ENCODE assay signal across 1 cellular context in the genomic region with DNA sequence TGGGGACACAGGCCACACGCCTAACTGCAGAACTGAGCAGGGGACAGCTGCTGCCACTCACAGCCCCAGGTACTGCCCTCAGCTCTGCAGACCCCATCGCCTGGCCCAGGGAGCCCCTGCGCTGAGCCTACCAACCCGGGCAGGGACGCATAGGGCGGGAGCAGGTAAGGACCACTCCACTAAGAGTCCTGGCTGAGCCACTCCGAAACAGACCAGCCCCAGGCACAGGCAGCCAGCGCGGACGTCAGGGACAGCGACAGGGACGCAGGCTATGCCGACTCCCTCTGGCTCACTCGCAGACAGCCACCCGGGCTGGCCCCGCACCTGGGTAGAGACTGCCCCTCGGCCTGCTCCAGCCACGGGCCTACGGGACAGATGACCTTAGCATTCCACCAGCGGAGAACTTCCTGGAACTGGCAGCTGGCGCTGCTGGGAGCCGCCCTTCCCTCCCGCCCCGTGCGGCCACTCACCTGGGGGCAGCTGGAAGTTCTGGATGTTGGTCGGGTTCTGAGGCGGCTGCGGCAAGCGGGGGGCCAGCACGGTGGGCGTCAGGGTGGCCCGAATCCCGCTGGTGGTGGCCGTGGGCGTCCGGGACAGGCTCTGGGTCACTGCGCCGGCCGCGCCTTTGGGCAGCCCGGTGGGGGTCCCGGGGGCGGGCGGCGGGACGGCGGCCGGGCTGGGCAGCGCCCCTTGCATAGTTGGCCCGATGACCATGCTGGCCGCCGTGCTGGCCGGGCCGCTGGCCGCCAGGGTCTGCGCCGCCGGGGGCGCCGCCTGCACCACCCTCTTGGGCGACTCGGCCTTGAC.
TF ChIP-seq lines count a peak whose summit lies in the region.

No MANE protein-coding gene starts in this region.

TF ChIP-seq in HepG2, 621 proteins besides CTCF, POLR2A, EP300 and RAD21 (continued from another document and continues in another):
- TF ChIP-seq, protein P1, sequence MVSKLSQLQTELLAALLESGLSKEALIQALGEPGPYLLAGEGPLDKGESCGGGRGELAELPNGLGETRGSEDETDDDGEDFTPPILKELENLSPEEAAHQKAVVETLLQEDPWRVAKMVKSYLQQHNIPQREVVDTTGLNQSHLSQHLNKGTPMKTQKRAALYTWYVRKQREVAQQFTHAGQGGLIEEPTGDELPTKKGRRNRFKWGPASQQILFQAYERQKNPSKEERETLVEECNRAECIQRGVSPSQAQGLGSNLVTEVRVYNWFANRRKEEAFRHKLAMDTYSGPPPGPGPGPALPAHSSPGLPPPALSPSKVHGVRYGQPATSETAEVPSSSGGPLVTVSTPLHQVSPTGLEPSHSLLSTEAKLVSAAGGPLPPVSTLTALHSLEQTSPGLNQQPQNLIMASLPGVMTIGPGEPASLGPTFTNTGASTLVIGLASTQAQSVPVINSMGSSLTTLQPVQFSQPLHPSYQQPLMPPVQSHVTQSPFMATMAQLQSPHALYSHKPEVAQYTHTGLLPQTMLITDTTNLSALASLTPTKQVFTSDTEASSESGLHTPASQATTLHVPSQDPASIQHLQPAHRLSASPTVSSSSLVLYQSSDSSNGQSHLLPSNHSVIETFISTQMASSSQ (IDR thresholded peaks at IDR 0.05; ENCODE audit: low read depth): no peak
- TF ChIP-seq, protein P1 (CRISPR knock-in tag; IDR thresholded peaks at IDR 0.05; ENCODE audit: borderline replicate concordance): peak; percentile 67; the same call in 1 of the 2 replicates
- TF ChIP-seq, protein P2, sequence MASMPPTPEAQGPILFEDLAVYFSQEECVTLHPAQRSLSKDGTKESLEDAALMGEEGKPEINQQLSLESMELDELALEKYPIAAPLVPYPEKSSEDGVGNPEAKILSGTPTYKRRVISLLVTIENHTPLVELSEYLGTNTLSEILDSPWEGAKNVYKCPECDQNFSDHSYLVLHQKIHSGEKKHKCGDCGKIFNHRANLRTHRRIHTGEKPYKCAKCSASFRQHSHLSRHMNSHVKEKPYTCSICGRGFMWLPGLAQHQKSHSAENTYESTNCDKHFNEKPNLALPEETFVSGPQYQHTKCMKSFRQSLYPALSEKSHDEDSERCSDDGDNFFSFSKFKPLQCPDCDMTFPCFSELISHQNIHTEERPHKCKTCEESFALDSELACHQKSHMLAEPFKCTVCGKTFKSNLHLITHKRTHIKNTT (CRISPR knock-in tag; IDR thresholded peaks at IDR 0.05): no peak
- no peak for TF ChIP-seq PRMT3 (CRISPR knock-in tag; IDR thresholded peaks at IDR 0.05; ENCODE audit: borderline replicate concordance, low read depth)
- peak; percentile 44 for TF ChIP-seq THAP11 (CRISPR knock-in tag; IDR thresholded peaks at IDR 0.05)
- TF ChIP-seq ZNF17 (CRISPR knock-in tag; IDR thresholded peaks at IDR 0.05): no peak
- no peak for TF ChIP-seq ZFP62 (CRISPR knock-in tag; IDR thresholded peaks at IDR 0.05)
- TF ChIP-seq ISX (CRISPR knock-in tag; conservative IDR thresholded peaks at IDR 0.05): no peak
- no peak for TF ChIP-seq SYNCRIP (IDR thresholded peaks at IDR 0.05; ENCODE audit: insufficient read depth, low read depth, low read length)
- TF ChIP-seq ZNF10 (CRISPR knock-in tag; IDR thresholded peaks at IDR 0.05; ENCODE audit: borderline replicate concordance, low read depth): no peak
- TF ChIP-seq, protein P3, sequence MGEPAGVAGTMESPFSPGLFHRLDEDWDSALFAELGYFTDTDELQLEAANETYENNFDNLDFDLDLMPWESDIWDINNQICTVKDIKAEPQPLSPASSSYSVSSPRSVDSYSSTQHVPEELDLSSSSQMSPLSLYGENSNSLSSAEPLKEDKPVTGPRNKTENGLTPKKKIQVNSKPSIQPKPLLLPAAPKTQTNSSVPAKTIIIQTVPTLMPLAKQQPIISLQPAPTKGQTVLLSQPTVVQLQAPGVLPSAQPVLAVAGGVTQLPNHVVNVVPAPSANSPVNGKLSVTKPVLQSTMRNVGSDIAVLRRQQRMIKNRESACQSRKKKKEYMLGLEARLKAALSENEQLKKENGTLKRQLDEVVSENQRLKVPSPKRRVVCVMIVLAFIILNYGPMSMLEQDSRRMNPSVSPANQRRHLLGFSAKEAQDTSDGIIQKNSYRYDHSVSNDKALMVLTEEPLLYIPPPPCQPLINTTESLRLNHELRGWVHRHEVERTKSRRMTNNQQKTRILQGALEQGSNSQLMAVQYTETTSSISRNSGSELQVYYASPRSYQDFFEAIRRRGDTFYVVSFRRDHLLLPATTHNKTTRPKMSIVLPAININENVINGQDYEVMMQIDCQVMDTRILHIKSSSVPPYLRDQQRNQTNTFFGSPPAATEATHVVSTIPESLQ (CRISPR knock-in tag; conservative IDR thresholded peaks at IDR 0.05): no peak
- TF ChIP-seq, protein P4, sequence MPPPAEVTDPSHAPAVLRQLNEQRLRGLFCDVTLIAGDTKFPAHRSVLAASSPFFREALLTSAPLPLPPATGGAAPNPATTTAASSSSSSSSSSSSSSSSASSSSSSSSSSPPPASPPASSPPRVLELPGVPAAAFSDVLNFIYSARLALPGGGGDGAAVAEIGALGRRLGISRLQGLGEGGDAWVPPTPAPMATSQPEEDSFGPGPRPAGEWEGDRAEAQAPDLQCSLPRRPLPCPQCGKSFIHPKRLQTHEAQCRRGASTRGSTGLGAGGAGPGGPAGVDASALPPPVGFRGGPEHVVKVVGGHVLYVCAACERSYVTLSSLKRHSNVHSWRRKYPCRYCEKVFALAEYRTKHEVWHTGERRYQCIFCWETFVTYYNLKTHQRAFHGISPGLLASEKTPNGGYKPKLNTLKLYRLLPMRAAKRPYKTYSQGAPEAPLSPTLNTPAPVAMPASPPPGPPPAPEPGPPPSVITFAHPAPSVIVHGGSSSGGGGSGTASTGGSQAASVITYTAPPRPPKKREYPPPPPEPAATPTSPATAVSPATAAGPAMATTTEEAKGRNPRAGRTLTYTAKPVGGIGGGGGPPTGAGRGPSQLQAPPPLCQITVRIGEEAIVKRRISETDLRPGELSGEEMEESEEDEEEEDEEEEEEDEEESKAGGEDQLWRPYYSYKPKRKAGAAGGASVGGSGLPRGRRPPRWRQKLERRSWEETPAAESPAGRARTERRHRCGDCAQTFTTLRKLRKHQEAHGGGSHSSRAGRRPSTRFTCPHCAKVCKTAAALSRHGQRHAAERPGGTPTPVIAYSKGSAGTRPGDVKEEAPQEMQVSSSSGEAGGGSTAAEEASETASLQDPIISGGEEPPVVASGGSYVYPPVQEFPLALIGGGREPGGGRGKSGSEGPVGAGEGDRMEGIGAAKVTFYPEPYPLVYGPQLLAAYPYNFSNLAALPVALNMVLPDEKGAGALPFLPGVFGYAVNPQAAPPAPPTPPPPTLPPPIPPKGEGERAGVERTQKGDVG (CRISPR knock-in tag; IDR thresholded peaks at IDR 0.05; ENCODE audit: borderline replicate concordance): no peak; the same call in 1 of the 2 replicates
- TF ChIP-seq RFXANK (CRISPR knock-in tag; IDR thresholded peaks at IDR 0.05): no peak
- TF ChIP-seq, protein P5, sequence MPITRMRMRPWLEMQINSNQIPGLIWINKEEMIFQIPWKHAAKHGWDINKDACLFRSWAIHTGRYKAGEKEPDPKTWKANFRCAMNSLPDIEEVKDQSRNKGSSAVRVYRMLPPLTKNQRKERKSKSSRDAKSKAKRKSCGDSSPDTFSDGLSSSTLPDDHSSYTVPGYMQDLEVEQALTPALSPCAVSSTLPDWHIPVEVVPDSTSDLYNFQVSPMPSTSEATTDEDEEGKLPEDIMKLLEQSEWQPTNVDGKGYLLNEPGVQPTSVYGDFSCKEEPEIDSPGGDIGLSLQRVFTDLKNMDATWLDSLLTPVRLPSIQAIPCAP (CRISPR knock-in tag; IDR thresholded peaks at IDR 0.05; ENCODE audit: low read depth): no peak
- TF ChIP-seq NFYC (CRISPR knock-in tag; IDR thresholded peaks at IDR 0.05): no peak
- peak; percentile 47; the same call in 1 of the 2 replicates for TF ChIP-seq NCOA2 (CRISPR knock-in tag; IDR thresholded peaks at IDR 0.05)
- TF ChIP-seq ZNF570 (CRISPR knock-in tag; IDR thresholded peaks at IDR 0.05; ENCODE audit: borderline replicate concordance): no peak
- TF ChIP-seq MED8 (CRISPR knock-in tag; IDR thresholded peaks at IDR 0.05; ENCODE audit: insufficient replicate concordance): no peak
- TF ChIP-seq, protein P6, sequence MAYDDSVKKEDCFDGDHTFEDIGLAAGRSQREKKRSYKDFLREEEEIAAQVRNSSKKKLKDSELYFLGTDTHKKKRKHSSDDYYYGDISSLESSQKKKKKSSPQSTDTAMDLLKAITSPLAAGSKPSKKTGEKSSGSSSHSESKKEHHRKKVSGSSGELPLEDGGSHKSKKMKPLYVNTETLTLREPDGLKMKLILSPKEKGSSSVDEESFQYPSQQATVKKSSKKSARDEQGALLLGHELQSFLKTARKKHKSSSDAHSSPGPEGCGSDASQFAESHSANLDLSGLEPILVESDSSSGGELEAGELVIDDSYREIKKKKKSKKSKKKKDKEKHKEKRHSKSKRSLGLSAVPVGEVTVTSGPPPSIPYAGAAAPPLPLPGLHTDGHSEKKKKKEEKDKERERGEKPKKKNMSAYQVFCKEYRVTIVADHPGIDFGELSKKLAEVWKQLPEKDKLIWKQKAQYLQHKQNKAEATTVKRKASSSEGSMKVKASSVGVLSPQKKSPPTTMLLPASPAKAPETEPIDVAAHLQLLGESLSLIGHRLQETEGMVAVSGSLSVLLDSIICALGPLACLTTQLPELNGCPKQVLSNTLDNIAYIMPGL (CRISPR knock-in tag; IDR thresholded peaks at IDR 0.05; ENCODE audit: borderline replicate concordance in 1 of 2, low read depth in 1 of 2): peak; percentile 53 to 76; a peak in 2 of 4 replicates
- TF ChIP-seq, protein P7, sequence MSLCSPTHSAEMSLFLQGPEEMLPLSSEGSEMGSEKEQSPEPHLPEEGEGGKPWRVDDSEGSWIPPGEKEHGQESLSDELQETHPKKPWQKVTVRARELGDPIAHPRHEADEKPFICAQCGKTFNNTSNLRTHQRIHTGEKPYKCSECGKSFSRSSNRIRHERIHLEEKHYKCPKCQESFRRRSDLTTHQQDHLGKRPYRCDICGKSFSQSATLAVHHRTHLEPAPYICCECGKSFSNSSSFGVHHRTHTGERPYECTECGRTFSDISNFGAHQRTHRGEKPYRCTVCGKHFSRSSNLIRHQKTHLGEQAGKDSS (CRISPR knock-in tag; IDR thresholded peaks at IDR 0.05; ENCODE audit: borderline replicate concordance, low read depth): peak; percentile 91
- TF ChIP-seq ZNF446 (CRISPR knock-in tag; IDR thresholded peaks at IDR 0.05): no peak
- TF ChIP-seq, protein P8, sequence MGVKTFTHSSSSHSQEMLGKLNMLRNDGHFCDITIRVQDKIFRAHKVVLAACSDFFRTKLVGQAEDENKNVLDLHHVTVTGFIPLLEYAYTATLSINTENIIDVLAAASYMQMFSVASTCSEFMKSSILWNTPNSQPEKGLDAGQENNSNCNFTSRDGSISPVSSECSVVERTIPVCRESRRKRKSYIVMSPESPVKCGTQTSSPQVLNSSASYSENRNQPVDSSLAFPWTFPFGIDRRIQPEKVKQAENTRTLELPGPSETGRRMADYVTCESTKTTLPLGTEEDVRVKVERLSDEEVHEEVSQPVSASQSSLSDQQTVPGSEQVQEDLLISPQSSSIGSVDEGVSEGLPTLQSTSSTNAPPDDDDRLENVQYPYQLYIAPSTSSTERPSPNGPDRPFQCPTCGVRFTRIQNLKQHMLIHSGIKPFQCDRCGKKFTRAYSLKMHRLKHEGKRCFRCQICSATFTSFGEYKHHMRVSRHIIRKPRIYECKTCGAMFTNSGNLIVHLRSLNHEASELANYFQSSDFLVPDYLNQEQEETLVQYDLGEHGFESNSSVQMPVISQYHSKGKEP (CRISPR knock-in tag; IDR thresholded peaks at IDR 0.05): no peak
- no peak for TF ChIP-seq FOXC1 (CRISPR knock-in tag; IDR thresholded peaks at IDR 0.05; ENCODE audit: borderline replicate concordance)
- peak; percentile 56; the same call in 1 of the 2 replicates for TF ChIP-seq KDM3A (CRISPR knock-in tag; IDR thresholded peaks at IDR 0.05; ENCODE audit: low read depth)
- TF ChIP-seq TBX2 (CRISPR knock-in tag; IDR thresholded peaks at IDR 0.05; ENCODE audit: borderline replicate concordance): peak; percentile 60
- TF ChIP-seq ZNF883 (CRISPR knock-in tag; IDR thresholded peaks at IDR 0.05; ENCODE audit: not compliant biosample characterization): peak; percentile 86
- TF ChIP-seq PPARG (CRISPR knock-in tag; conservative IDR thresholded peaks at IDR 0.05): peak; percentile 52; the same call in 1 of the 2 replicates
- TF ChIP-seq NFYB (CRISPR knock-in tag; IDR thresholded peaks at IDR 0.05): no peak
- peak; percentile 27; the same call in 1 of the 2 replicates for TF ChIP-seq MIER3 (CRISPR knock-in tag; IDR thresholded peaks at IDR 0.05; ENCODE audit: borderline replicate concordance)
- TF ChIP-seq RBM22 (optimal IDR thresholded peaks at IDR 0.05; ENCODE audit: low read length): no peak
- TF ChIP-seq, protein P9, sequence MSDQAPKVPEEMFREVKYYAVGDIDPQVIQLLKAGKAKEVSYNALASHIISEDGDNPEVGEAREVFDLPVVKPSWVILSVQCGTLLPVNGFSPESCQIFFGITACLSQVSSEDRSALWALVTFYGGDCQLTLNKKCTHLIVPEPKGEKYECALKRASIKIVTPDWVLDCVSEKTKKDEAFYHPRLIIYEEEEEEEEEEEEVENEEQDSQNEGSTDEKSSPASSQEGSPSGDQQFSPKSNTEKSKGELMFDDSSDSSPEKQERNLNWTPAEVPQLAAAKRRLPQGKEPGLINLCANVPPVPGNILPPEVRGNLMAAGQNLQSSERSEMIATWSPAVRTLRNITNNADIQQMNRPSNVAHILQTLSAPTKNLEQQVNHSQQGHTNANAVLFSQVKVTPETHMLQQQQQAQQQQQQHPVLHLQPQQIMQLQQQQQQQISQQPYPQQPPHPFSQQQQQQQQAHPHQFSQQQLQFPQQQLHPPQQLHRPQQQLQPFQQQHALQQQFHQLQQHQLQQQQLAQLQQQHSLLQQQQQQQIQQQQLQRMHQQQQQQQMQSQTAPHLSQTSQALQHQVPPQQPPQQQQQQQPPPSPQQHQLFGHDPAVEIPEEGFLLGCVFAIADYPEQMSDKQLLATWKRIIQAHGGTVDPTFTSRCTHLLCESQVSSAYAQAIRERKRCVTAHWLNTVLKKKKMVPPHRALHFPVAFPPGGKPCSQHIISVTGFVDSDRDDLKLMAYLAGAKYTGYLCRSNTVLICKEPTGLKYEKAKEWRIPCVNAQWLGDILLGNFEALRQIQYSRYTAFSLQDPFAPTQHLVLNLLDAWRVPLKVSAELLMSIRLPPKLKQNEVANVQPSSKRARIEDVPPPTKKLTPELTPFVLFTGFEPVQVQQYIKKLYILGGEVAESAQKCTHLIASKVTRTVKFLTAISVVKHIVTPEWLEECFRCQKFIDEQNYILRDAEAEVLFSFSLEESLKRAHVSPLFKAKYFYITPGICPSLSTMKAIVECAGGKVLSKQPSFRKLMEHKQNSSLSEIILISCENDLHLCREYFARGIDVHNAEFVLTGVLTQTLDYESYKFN (CRISPR knock-in tag; conservative IDR thresholded peaks at IDR 0.05): no peak; the same call in 1 of the 2 replicates
- no peak; the same call in 1 of the 2 replicates for TF ChIP-seq TMF1 (CRISPR knock-in tag; IDR thresholded peaks at IDR 0.05; ENCODE audit: low read depth)
- TF ChIP-seq YEATS2 (CRISPR knock-in tag; IDR thresholded peaks at IDR 0.05; ENCODE audit: borderline replicate concordance): peak; percentile 53; the same call in 1 of the 2 replicates
- TF ChIP-seq ZNF331 (CRISPR knock-in tag; IDR thresholded peaks at IDR 0.05): peak; percentile 37; the same call in 1 of the 2 replicates
- TF ChIP-seq ZNF891 (CRISPR knock-in tag; IDR thresholded peaks at IDR 0.05): peak; percentile 56; the same call in 1 of the 2 replicates
